14 cellular contexts compared by ENCODE assay signal in the genomic region with DNA sequence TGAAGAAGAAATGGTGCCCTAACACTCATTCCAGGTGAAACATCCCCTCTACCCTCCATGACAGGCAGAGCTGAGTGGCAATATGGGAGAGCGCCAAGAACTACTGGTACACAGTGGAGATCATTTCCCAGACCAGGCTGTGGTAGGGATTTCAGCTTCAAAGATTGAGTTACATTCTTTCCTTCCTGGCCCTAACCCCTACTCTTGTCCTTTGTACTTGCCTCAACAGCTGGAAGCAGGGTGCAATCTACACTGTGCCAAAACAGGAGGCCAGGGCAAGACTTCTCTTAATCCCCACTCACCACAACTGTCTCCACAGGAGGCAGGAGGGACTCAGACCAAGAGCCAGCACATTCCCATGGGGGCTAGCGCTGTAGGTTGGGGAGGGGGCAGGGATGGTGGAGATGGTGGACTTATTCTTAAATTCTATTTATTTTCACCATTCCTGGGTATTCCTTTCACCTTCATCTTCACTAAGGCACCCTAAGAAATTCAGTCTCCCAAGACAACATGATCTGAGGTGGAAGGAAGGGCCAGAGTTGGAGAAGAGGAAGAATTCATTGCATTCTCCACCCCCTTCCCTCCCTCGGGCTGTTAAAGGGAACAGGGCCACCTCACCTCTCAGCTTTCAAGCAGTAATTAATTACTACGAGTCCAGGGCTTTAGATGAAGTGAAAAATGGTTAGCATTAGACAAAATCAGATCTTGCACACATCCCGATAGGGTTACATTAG.
DNase-seq lines count a peak whose midpoint lies in the region; ATAC-seq, FAIRE-seq and TF ChIP-seq lines count a peak whose summit lies in the region.
"Had no signal": no experiment of that assay in that cellular context is flagged by ENCODE, and none has a peak within 500 bp of the region (broad histone marks: within the 10 kb centered on the region; RNA-seq: fewer than 3 reads in every experiment).

No MANE protein-coding gene starts in this region.

- POLR2A ChIA-PET in CD4-positive, alpha-beta T cell (lab: Charles Lee): interaction anchor here (1.0 kb wide), 1 partner anchor 66 kb away, joined by 4 read pairs; no protein-coding TSS in a partner anchor
- POLR2A ChIA-PET in H1 (lab: Charles Lee; ENCODE audit: partially characterized antibody): interaction anchor here (2.2 kb wide), 1 partner anchor 19 kb away, joined by 5 read pairs; no protein-coding TSS in a partner anchor

- H3K4ac ChIP-seq in H1 (replicated peaks; ENCODE audit: insufficient read length, low read depth, low read length): no peak overlapping the region

- peak overlapping the region; percentile 16; the same call in 1 of the 2 replicates for H3K18ac ChIP-seq in H1 (ENCODE audit: extremely low read depth, low read length)

- H2BK12ac ChIP-seq in H1 (ENCODE audit: low read depth, low read length): no peak overlapping the region

- peak overlapping the region; percentile 49 for H3K27ac ChIP-seq in CD4-positive, alpha-beta T cell (ENCODE audit: low read depth, low read length)
- H3K27ac ChIP-seq in KMS-11: peak overlapping the region; percentile 84
- H3K27ac ChIP-seq in H1 (ENCODE audit: low read depth, low read length): no peak overlapping the region
- H3K27ac ChIP-seq: esophagus squamous epithelium had no signal

- WGBS in H1 (ENCODE audit: extremely low coverage in 1 of 2, insufficient coverage in 1 of 2, insufficient read length in 1 of 2, insufficient replicate concordance in 2 of 2, low coverage in 1 of 2, low lambda C conversion rate in 2 of 2, missing lambda C conversion rate in 1 of 2), 2 experiments: 89% methylated on average over 5 of the region's 5 CpGs; no CpG with 5 or more reads in 1 of the 2 experiments

- FAIRE-seq in H1 (lab: Jason Lieb, UNC): no peak

- no peak overlapping the region for H2BK20ac ChIP-seq in H1 (ENCODE audit: low read length)

- 0 out of 2 replicates have a peak overlapping the region, but pooled peaks have one; percentile 7 for H2BK5ac ChIP-seq in H1 (ENCODE audit: low read depth, low read length)

- no peak overlapping the region for H4K5ac ChIP-seq in H1 (ENCODE audit: insufficient read length, low read depth, low read length)

- no peaks in the 10 kb centered on the region for H3K9me3 Mint-ChIP-seq in CD4-positive, alpha-beta T cell
- no peaks in the 10 kb centered on the region for H3K9me3 Mint-ChIP-seq in nephron progenitor cell

- no peak for TF ChIP-seq CTCF in CD4-positive, alpha-beta T cell (IDR thresholded peaks at IDR 0.05)
- no peak for TF ChIP-seq CTCF in KMS-11 (conservative IDR thresholded peaks at IDR 0.05; ENCODE audit: low read depth, low read length)
- TF ChIP-seq CTCF in H1 (IDR thresholded peaks at IDR 0.05; ENCODE audit: control extremely low read depth in 1 of 3, insufficient read depth in 1 of 3, low read depth in 1 of 3, low read length in 3 of 3): no peak
- no peak for TF ChIP-seq CTCF in nephron progenitor cell (IDR thresholded peaks at IDR 0.05)

- no peaks in the 10 kb centered on the region for H3K9me3 ChIP-seq in CD4-positive, alpha-beta T cell (ENCODE audit: control insufficient read depth, low read length)
- H3K9me3 ChIP-seq in H1 (ENCODE audit: insufficient read depth in 2 of 2, low read depth in 1 of 2, low read length in 1 of 2): no peaks in the 10 kb centered on the region
- H3K9me3 ChIP-seq: esophagus squamous epithelium had no signal

- H3K36me3 ChIP-seq in KMS-11 (ENCODE audit: insufficient read depth) (no peaks in the 10 kb centered on the region), H1 (ENCODE audit: control insufficient read depth in 2 of 4, insufficient read depth in 4 of 4, low read length in 3 of 4) (no peaks in the 10 kb centered on the region)
- H3K36me3 ChIP-seq: esophagus squamous epithelium had no signal

- no peak overlapping the region for H3K23ac ChIP-seq in H1 (ENCODE audit: insufficient read length)

- H3K4me1 ChIP-seq in KMS-11 (ENCODE audit: low read depth, poor library complexity, severe bottlenecking) (peaks cover 76% of the 10 kb centered on the region), H1 (replicated peaks in 1 of 4; ENCODE audit: control insufficient read depth in 3 of 4, insufficient read depth in 4 of 4, low read length in 3 of 4) (peaks cover 3 to 27% (median 9%) of the 10 kb centered on the region in 4 experiments; a peak in 5 of 7 replicates)

- no peak overlapping the region for H2AFZ ChIP-seq in KMS-11 (ENCODE audit: low read depth)
- H2AFZ ChIP-seq in H1 (ENCODE audit: low read length): no peak overlapping the region

- H3K27me3 ChIP-seq in CD4-positive, alpha-beta T cell (ENCODE audit: control insufficient read depth, insufficient read depth, low read length): no peaks in the 10 kb centered on the region
- H3K27me3 ChIP-seq in KMS-11 (ENCODE audit: insufficient read depth, low read depth): no peaks in the 10 kb centered on the region
- no peaks in the 10 kb centered on the region for H3K27me3 ChIP-seq in H1 (replicated peaks in 1 of 4; ENCODE audit: control insufficient read depth in 3 of 4, extremely low read depth in 1 of 4, insufficient read depth in 3 of 4, low read length in 3 of 4)
- H3K27me3 ChIP-seq: esophagus squamous epithelium had no signal

- peaks cover 50% of the 10 kb centered on the region for H3K36me3 Mint-ChIP-seq in CD4-positive, alpha-beta T cell (ENCODE audit: low read depth)
- peaks cover 7% of the 10 kb centered on the region for H3K36me3 Mint-ChIP-seq in nephron progenitor cell (ENCODE audit: low read depth)

- no peak overlapping the region for H2BK15ac ChIP-seq in H1 (ENCODE audit: low read length)

- peaks cover 89% of the 10 kb centered on the region for H3K4me1 Mint-ChIP-seq in CD4-positive, alpha-beta T cell (ENCODE audit: low read depth)
- peaks cover 53% of the 10 kb centered on the region for H3K4me1 Mint-ChIP-seq in nephron progenitor cell

- DNase-seq in CD4-positive, alpha-beta T cell: no peak
- DNase-seq in H1 (ENCODE audit: low read depth in 1 of 2, low spot score in 2 of 2) (no peak), nephron progenitor cell (no peak), DMS53 treated with DMSO at 0.1 percent for 48 hours (lab: John Stamatoyannopoulos, UW; ENCODE audit: unreplicated experiment) (no peak), GM19240 (ENCODE audit: insufficient read length, low spot score) (no peak)
- DNase-seq: activated naive CD4-positive, alpha-beta T cell treated with Interleukin-2 at 50 U/mL for 16 hours; esophagus squamous epithelium; NCI-H774; retina; stimulated activated CD4-positive, alpha-beta T cell treated with anti-CD3 and anti-CD28 coated beads, Interleukin-4, amount 100 ng/mL, for 1 hour; stimulated activated naive CD4-positive, alpha-beta T cell; T-helper 9 cell had no signal

- no peak overlapping the region for H3K56ac ChIP-seq in H1 (replicated peaks; ENCODE audit: insufficient read length, low read depth, low read length)

- no peak for TF ChIP-seq RAD21 in H1 (IDR thresholded peaks at IDR 0.05 in 1 of 2, conservative IDR thresholded peaks at IDR 0.05 in 1 of 2; ENCODE audit: low read depth in 2 of 2, low read length in 2 of 2)

- intact Hi-C loops in CD4-positive, alpha-beta T cell (cut with DNase I, micrococcal nuclease): no loop called here

- no peak overlapping the region for H4K8ac ChIP-seq in H1 (ENCODE audit: extremely low read depth, insufficient read depth, low read length)

- no peaks in the 10 kb centered on the region; the same call in 1 of the 2 replicates for H3K79me1 ChIP-seq in H1 (ENCODE audit: low read depth, low read length)

- no peak overlapping the region for H4K91ac ChIP-seq in H1 (replicated peaks; ENCODE audit: insufficient read length, low read length)

- CTCF ChIA-PET in CD4-positive, alpha-beta T cell (lab: Charles Lee): interaction anchor here (1.4 to 5.6 kb wide), 2 partner anchors 12 to 147 kb away, joined by 5 to 37 read pairs; no protein-coding TSS in a partner anchor
- CTCF ChIA-PET in H1 (lab: Charles Lee; ENCODE audit: partially characterized antibody): interaction anchor here (0.6 to 4.2 kb wide), 2 partner anchors 12 to 20 kb away, joined by 3 to 39 read pairs; no protein-coding TSS in a partner anchor

- no peak for TF ChIP-seq POLR2A in H1 (IDR thresholded peaks at IDR 0.05; ENCODE audit: control extremely low read depth in 1 of 2, low read depth in 2 of 2, low read length in 2 of 2)

- H3K4me2 ChIP-seq in KMS-11 (peak overlapping the region; percentile 69), H1 (ENCODE audit: insufficient read depth in 1 of 2, low read depth in 2 of 2, low read length in 2 of 2) (peak overlapping the region in 1 of 2 experiments; percentile 23; a peak in 2 of 4 replicates)

- peak overlapping the region; percentile 81 for H3K27ac Mint-ChIP-seq in CD4-positive, alpha-beta T cell
- H3K27ac Mint-ChIP-seq in nephron progenitor cell: peak overlapping the region; percentile 90

- H3K4me3 ChIP-seq in KMS-11 (IDR thresholded peaks at IDR 0.05; ENCODE audit: insufficient read depth, low read depth, low read length) (no peak overlapping the region), H1 (ENCODE audit: extremely low read depth in 1 of 4, insufficient read depth in 2 of 4, low read depth in 3 of 4, low read length in 4 of 4) (no peak overlapping the region)
- H3K4me3 ChIP-seq: esophagus squamous epithelium had no signal

- no peaks in the 10 kb centered on the region for H3K27me3 Mint-ChIP-seq in CD4-positive, alpha-beta T cell
- no peaks in the 10 kb centered on the region for H3K27me3 Mint-ChIP-seq in nephron progenitor cell (ENCODE audit: low read depth, poor library complexity)

- H3K14ac ChIP-seq in H1 (ENCODE audit: insufficient read length): no peak overlapping the region

- no peaks in the 10 kb centered on the region for H4K20me1 ChIP-seq in KMS-11 (ENCODE audit: insufficient read depth)
- H4K20me1 ChIP-seq in H1 (replicated peaks in 1 of 2; ENCODE audit: control insufficient read depth in 1 of 2, insufficient read depth in 2 of 2, low read length in 2 of 2): no peaks in the 10 kb centered on the region

- TF ChIP-seq EP300 in H1 (IDR thresholded peaks at IDR 0.05; ENCODE audit: borderline replicate concordance in 1 of 2, low read depth in 2 of 2, low read length in 2 of 2): no peak

- H3K9ac ChIP-seq in KMS-11 (peak overlapping the region; percentile 13; the same call in 1 of the 2 replicates), H1 (replicated peaks in 1 of 4; ENCODE audit: extremely low read depth in 1 of 4, low read depth in 3 of 4, low read length in 3 of 4) (no peak overlapping the region)

- peak overlapping the region; percentile 20 for H3K4me3 Mint-ChIP-seq in CD4-positive, alpha-beta T cell
- no peak overlapping the region for H3K4me3 Mint-ChIP-seq in nephron progenitor cell

- H2AK5ac ChIP-seq in H1 (ENCODE audit: low read depth, low read length): no peak overlapping the region

- no peak for ATAC-seq in CD4-positive, alpha-beta T cell (ENCODE audit: poor library complexity)
- ATAC-seq in HG02970 (IDR thresholded peaks at IDR 0.05; ENCODE audit: low FRiP score, unreplicated experiment): no peak

- H3K79me2 ChIP-seq in KMS-11 (ENCODE audit: insufficient read depth, low read depth): peaks cover 54% of the 10 kb centered on the region
- peaks cover 0 to 29% of the 10 kb centered on the region in 2 experiments; a peak in 2 of 4 replicates for H3K79me2 ChIP-seq in H1 (ENCODE audit: control insufficient read depth in 1 of 2, insufficient read depth in 2 of 2, low read length in 2 of 2)

- no peak overlapping the region for H2BK120ac ChIP-seq in H1 (replicated peaks; ENCODE audit: low read depth, low read length)

- no peaks in the 10 kb centered on the region for H3K23me2 ChIP-seq in H1 (ENCODE audit: low read depth, low read length)
